ENCODE assay signal across 1 cellular context in the genomic region with DNA sequence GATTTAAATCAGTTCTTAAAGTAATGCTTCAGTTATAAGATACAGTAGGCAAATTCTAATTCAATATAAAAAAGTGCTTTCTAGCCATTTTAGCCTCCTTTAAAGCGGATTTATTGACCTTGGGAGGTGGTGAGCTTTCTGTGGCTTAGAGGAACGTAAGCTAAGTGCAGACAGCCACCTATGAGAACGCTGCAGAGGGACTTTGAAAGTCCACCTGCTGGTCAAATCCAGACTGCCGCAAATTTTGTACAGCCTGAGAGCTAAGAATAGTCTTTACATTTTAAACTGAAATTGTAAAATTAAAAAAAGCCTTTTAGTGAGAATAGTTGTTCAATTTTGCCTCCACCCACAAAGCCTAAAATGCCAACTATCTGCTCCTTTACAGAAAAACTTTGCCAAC.
TF ChIP-seq lines count a peak whose summit lies in the region.

No MANE protein-coding gene starts in this region.

TF ChIP-seq in HCT116, 20 proteins besides CTCF, POLR2A, EP300 and RAD21:
- TF ChIP-seq, protein P1, sequence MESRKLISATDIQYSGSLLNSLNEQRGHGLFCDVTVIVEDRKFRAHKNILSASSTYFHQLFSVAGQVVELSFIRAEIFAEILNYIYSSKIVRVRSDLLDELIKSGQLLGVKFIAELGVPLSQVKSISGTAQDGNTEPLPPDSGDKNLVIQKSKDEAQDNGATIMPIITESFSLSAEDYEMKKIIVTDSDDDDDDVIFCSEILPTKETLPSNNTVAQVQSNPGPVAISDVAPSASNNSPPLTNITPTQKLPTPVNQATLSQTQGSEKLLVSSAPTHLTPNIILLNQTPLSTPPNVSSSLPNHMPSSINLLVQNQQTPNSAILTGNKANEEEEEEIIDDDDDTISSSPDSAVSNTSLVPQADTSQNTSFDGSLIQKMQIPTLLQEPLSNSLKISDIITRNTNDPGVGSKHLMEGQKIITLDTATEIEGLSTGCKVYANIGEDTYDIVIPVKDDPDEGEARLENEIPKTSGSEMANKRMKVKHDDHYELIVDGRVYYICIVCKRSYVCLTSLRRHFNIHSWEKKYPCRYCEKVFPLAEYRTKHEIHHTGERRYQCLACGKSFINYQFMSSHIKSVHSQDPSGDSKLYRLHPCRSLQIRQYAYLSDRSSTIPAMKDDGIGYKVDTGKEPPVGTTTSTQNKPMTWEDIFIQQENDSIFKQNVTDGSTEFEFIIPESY (IDR thresholded peaks at IDR 0.05; ENCODE audit: extremely low read depth, insufficient replicate concordance, low read length): no peak
- TF ChIP-seq JUND (IDR thresholded peaks at IDR 0.05): no peak
